In genomic region chr3:197793246-197793645, GRCh38 we compare ENCODE assay signal across 8 cellular contexts. TPM values are rescaled to one million over a fixed set of nuclear protein-coding genes. Genes with fewer than 3 reads are reported as not detected.
DNase-seq lines count a peak whose midpoint lies in the region; ATAC-seq, FAIRE-seq and TF ChIP-seq lines count a peak whose summit lies in the region.

No MANE protein-coding gene starts in this region.

- FAIRE-seq in HTR-8/SVneo (lab: Jason Lieb, UNC) = no peak

- H3K27ac Mint-ChIP-seq in activated naive CD8-positive, alpha-beta T cell treated with anti-CD3 and anti-CD28 coated beads, Interleukin-2, amount 50 U/mL, for 24 hours = peak overlapping the region; percentile 72
- H3K27ac Mint-ChIP-seq in nephron progenitor cell = peak overlapping the region; percentile 57

- no peaks in the 10 kb centered on the region for H3K27me3 Mint-ChIP-seq in activated naive CD8-positive, alpha-beta T cell treated with anti-CD3 and anti-CD28 coated beads, Interleukin-2, amount 50 U/mL, for 24 hours
- H3K27me3 Mint-ChIP-seq in nephron progenitor cell (ENCODE audit: low read depth, poor library complexity) = no peaks in the 10 kb centered on the region

- POLR2A ChIA-PET in GM10248 (lab: Yijun Ruan, JAX) = no interaction called here

- TF ChIP-seq CTCF in GM10248 (IDR thresholded peaks at IDR 0.05; ENCODE audit: control extremely low read depth, extremely low read depth, low read depth, missing control alignments) (no peak), nephron progenitor cell (IDR thresholded peaks at IDR 0.05) (no peak), omental fat pad (IDR thresholded peaks at IDR 0.05) (no peak)

- H3K9me3 Mint-ChIP-seq in activated naive CD8-positive, alpha-beta T cell treated with anti-CD3 and anti-CD28 coated beads, Interleukin-2, amount 50 U/mL, for 24 hours = no peaks in the 10 kb centered on the region
- H3K9me3 Mint-ChIP-seq in nephron progenitor cell = no peaks in the 10 kb centered on the region

- H3K36me3 Mint-ChIP-seq in activated naive CD8-positive, alpha-beta T cell treated with anti-CD3 and anti-CD28 coated beads, Interleukin-2, amount 50 U/mL, for 24 hours (ENCODE audit: low read depth) = peaks cover 4% of the 10 kb centered on the region
- H3K36me3 Mint-ChIP-seq in nephron progenitor cell (ENCODE audit: low read depth) = peaks cover 11% of the 10 kb centered on the region

- peak overlapping the region; percentile 69 for H3K4me3 Mint-ChIP-seq in activated naive CD8-positive, alpha-beta T cell treated with anti-CD3 and anti-CD28 coated beads, Interleukin-2, amount 50 U/mL, for 24 hours
- H3K4me3 Mint-ChIP-seq in nephron progenitor cell = peak overlapping the region; percentile 70

- DNase-seq in GM10248 (ENCODE audit: extremely low spot score) (peak; percentile 33), HTR-8/SVneo (ENCODE audit: insufficient read length, low spot score) (peak; percentile 31), nephron progenitor cell (no peak), SHP77 treated with DMSO at 0.1 percent for 48 hours (lab: John Stamatoyannopoulos, UW) (no peak), superior temporal gyrus (ENCODE audit: extremely low spot score) (no peak), omental fat pad (ENCODE audit: low spot score) (no peak)
- no peak for DNase-seq in activated naive CD8-positive, alpha-beta T cell treated with anti-CD3 and anti-CD28 coated beads, Interleukin-2, amount 50 U/mL, for 24 hours
- DNase-seq in stimulated activated CD4-positive, alpha-beta T cell treated with anti-CD3 and anti-CD28 coated beads, Interleukin-15, amount 100 ng/mL, for 24 hours = no peak

- peaks cover 66% of the 10 kb centered on the region for H3K4me1 Mint-ChIP-seq in activated naive CD8-positive, alpha-beta T cell treated with anti-CD3 and anti-CD28 coated beads, Interleukin-2, amount 50 U/mL, for 24 hours
- peaks cover 40% of the 10 kb centered on the region for H3K4me1 Mint-ChIP-seq in nephron progenitor cell

- peak; percentile 60 for ATAC-seq in activated naive CD8-positive, alpha-beta T cell treated with anti-CD3 and anti-CD28 coated beads, Interleukin-2, amount 50 U/mL, for 24 hours
- ATAC-seq in omental fat pad (ENCODE audit: low FRiP score) = no peak

- CTCF ChIA-PET in GM10248 (lab: Yijun Ruan, JAX) = interaction anchor here (1.8 kb wide), 1 partner anchor 10 kb away, joined by 12 read pairs; no protein-coding TSS in a partner anchor

RNA-seq across cellular contexts. Expression of gene LRCH3, which starts 2.2 kb away (rescaled TPM):
- 10 to 100 TPM; 34.8 to 70.9 (median 38.0) TPM for total RNA-seq in omental fat pad

RNA-seq across cellular contexts. Expression of gene FYTTD1, which starts 43.6 kb away (rescaled TPM):
- total RNA-seq in omental fat pad = 10 to 100 TPM; 44.3 to 62.1 (median 50.8) TPM

RNA-seq across cellular contexts. Expression of gene RUBCN, which starts 56.5 kb away (rescaled TPM):
- 10 to 100 TPM; 23.6 to 69.5 (median 39.4) TPM for total RNA-seq in omental fat pad

Comparison
In these comparisons a context has a peak if more than half of its experiments do, and no peak if none do; other contexts are left out.
1. DNase-seq: peak in GM10248 (single experiment) and HTR-8/SVneo (single experiment); none in activated naive CD8-positive, alpha-beta T cell treated with anti-CD3 and anti-CD28 coated beads, Interleukin-2, amount 50 U/mL, for 24 hours (single experiment), nephron progenitor cell (single experiment), SHP77 treated with DMSO at 0.1 percent for 48 hours (single experiment), stimulated activated CD4-positive, alpha-beta T cell treated with anti-CD3 and anti-CD28 coated beads, Interleukin-15, amount 100 ng/mL, for 24 hours (single experiment), superior temporal gyrus (single experiment) and omental fat pad (single experiment).